Comparison of ENCODE assay signal across 8 cellular contexts in genomic region chr17:35747540-35748017, GRCh38. TPM values are rescaled to one million over a fixed set of nuclear protein-coding genes. Genes with fewer than 3 reads are reported as not detected.
DNase-seq lines count a peak whose midpoint lies in the region; ATAC-seq and TF ChIP-seq lines count a peak whose summit lies in the region.

No MANE protein-coding gene starts in this region.

- H3K27ac Mint-ChIP-seq in CD8-positive, alpha-beta memory T cell, result peak overlapping the region in 1 of 8 donors; percentile 77
- no peak overlapping the region for H3K27ac Mint-ChIP-seq in endothelial cell (ENCODE audit: unreplicated experiment)

- ATAC-seq in HG02798 (IDR thresholded peaks at IDR 0.05; ENCODE audit: poor library complexity, unreplicated experiment) (peak; percentile 50), HG03175 (IDR thresholded peaks at IDR 0.05; ENCODE audit: unreplicated experiment) (no peak)

- TF ChIP-seq CTCF in endothelial cell (IDR thresholded peaks at IDR 0.05; ENCODE audit: unreplicated experiment), result peak; percentile 83

- H3K9me3 Mint-ChIP-seq in CD8-positive, alpha-beta memory T cell, result no peaks in the 10 kb centered on the region
- H3K9me3 Mint-ChIP-seq in endothelial cell (ENCODE audit: unreplicated experiment), result no peaks in the 10 kb centered on the region

- no peaks in the 10 kb centered on the region for H3K36me3 ChIP-seq in CD8-positive, alpha-beta memory T cell (ENCODE audit: insufficient read depth, low read length)

- H3K27ac ChIP-seq in CD8-positive, alpha-beta memory T cell (ENCODE audit: low read depth, low read length), result no peak overlapping the region

- peaks cover 49 to 58% of the 10 kb centered on the region in 2 donors for H3K27me3 Mint-ChIP-seq in CD8-positive, alpha-beta memory T cell
- H3K27me3 Mint-ChIP-seq in endothelial cell (ENCODE audit: unreplicated experiment), result peaks cover 8% of the 10 kb centered on the region

- H3K4me3 Mint-ChIP-seq in CD8-positive, alpha-beta memory T cell, result no peak overlapping the region
- H3K4me3 Mint-ChIP-seq in endothelial cell (ENCODE audit: unreplicated experiment), result no peak overlapping the region

- no peaks in the 10 kb centered on the region for H3K9me3 ChIP-seq in CD8-positive, alpha-beta memory T cell (ENCODE audit: low read length)

- POLR2A ChIA-PET in CD8-positive, alpha-beta memory T cell (lab: Charles Lee), result interaction anchor here (1.2 kb wide), 1 partner anchor 61 kb away, joined by 4 read pairs; the partner anchor contains the start of gene TAF15

- peaks cover 40% of the 10 kb centered on the region for H3K27me3 ChIP-seq in CD8-positive, alpha-beta memory T cell (ENCODE audit: insufficient read depth, low read length, poor library complexity, severe bottlenecking)

- H3K4me1 Mint-ChIP-seq in CD8-positive, alpha-beta memory T cell, result peaks cover 4 to 18% (median 5%) of the 10 kb centered on the region in 3 donors
- H3K4me1 Mint-ChIP-seq in endothelial cell (ENCODE audit: unreplicated experiment), result peaks cover 4% of the 10 kb centered on the region

- H3K4me1 ChIP-seq in CD8-positive, alpha-beta memory T cell (ENCODE audit: insufficient read depth, low read length), result peaks cover 6% of the 10 kb centered on the region

- no peaks in the 10 kb centered on the region for H3K36me3 Mint-ChIP-seq in CD8-positive, alpha-beta memory T cell
- no peaks in the 10 kb centered on the region for H3K36me3 Mint-ChIP-seq in endothelial cell (ENCODE audit: low read depth, unreplicated experiment)

- H3K4me3 ChIP-seq in CD8-positive, alpha-beta memory T cell (ENCODE audit: low read length), result no peak overlapping the region

- DNase-seq in CD8-positive, alpha-beta memory T cell, result peak; percentile 64 to 83 (median 71)
- peak; percentile 67 for DNase-seq in NOMO-1 treated with DMSO at 0.1 percent for 48 hours (lab: John Stamatoyannopoulos, UW; ENCODE audit: unreplicated experiment)
- peak; percentile 58 to 62 for DNase-seq in activated CD8-positive, alpha-beta memory T cell treated with anti-CD3 and anti-CD28 coated beads for 4 hours (ENCODE audit: low read depth in 2 of 2)
- DNase-seq in endothelial cell (ENCODE audit: low spot score), result peak; percentile 82
- DNase-seq in myocyte (ENCODE audit: low read depth), result peak; percentile 73
- peak; percentile 88 for DNase-seq in stimulated activated CD8-positive, alpha-beta memory T cell treated with anti-CD3 and anti-CD28 coated beads, Interleukin-4, amount 100 ng/mL, for 48 hours

- CTCF ChIA-PET in CD8-positive, alpha-beta memory T cell (lab: Charles Lee), result interaction anchor here (0.6 to 5.6 kb wide), 43 partner anchors 9 to 1205 kb away, joined by 3 to 42 read pairs (median 4); partner anchors contain the start of genes NLE1, RAD51D, RASL10B and SLFN12L

RNA-seq across cellular contexts. Expression of gene GAS2L2, which starts 5.5 kb away (rescaled TPM):
- under 1 TPM in 1 of 2 experiments, not detected in 1; 0.07 TPM for total RNA-seq in CD8-positive, alpha-beta memory T cell
- not detected for polyA plus RNA-seq in CD8-positive, alpha-beta memory T cell
- total RNA-seq in endothelial cell (ENCODE audit: unreplicated experiment) (0.10 TPM), myocyte (0.08 TPM in 1 of 2 replicates, not detected in the other)
- polyA plus RNA-seq in myocyte (2012), result 0.04 TPM

RNA-seq across cellular contexts. Expression of gene C17orf50, which starts 13.1 kb away (rescaled TPM):
- not detected for total RNA-seq in CD8-positive, alpha-beta memory T cell
- polyA plus RNA-seq in CD8-positive, alpha-beta memory T cell, result not detected
- 0.90 TPM for total RNA-seq in endothelial cell (ENCODE audit: unreplicated experiment)
- not detected in 2 replicates for total RNA-seq in myocyte
- polyA plus RNA-seq in myocyte (2012), result 0.08 TPM

RNA-seq across cellular contexts. Expression of gene RASL10B, which starts 16.1 kb away (rescaled TPM):
- under 1 TPM; 0.79 to 0.80 TPM for total RNA-seq in CD8-positive, alpha-beta memory T cell
- polyA plus RNA-seq in CD8-positive, alpha-beta memory T cell, result 0.12 TPM
- total RNA-seq in endothelial cell (ENCODE audit: unreplicated experiment) (1.7 TPM), myocyte (1.1 and 1.3 TPM in 2 replicates)
- 1.7 TPM for polyA plus RNA-seq in myocyte (2012)

RNA-seq across cellular contexts. Expression of gene MMP28, which starts 47.9 kb away (rescaled TPM):
- total RNA-seq in CD8-positive, alpha-beta memory T cell, result not detected
- polyA plus RNA-seq in CD8-positive, alpha-beta memory T cell, result not detected
- 10.6 TPM for total RNA-seq in endothelial cell (ENCODE audit: unreplicated experiment)
- 0.42 and 0.99 TPM in 2 replicates for total RNA-seq in myocyte
- 6.5 TPM for polyA plus RNA-seq in myocyte (2012)
